In the genomic region with DNA sequence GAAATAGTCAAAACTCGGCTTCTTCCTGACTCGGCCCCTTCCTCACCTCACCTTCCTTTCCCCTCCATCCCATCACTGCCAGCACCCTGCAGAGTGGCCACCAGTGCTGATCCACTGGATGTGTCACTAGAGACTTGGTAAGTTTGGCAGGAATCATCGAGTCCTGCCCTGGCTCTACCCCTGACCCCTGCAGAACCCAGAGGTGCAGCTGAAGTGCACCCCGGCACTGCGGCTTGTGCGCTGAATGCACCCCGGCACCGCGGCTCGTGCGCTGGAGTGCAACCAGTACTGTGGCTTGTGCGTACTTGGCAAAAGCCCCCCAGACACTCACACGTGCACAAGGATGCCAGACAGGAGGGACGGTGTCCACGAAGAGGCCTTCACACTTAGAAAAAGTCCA, we compare ENCODE assay signal across 19 cellular contexts.
DNase-seq lines count a peak whose midpoint lies in the region; ATAC-seq and TF ChIP-seq lines count a peak whose summit lies in the region.
"Had no signal": no experiment of that assay in that cellular context is flagged by ENCODE, and none has a peak within 500 bp of the region (broad histone marks: within the 10 kb centered on the region; RNA-seq: fewer than 3 reads in every experiment).

No MANE protein-coding gene starts in this region.

- H3K4me3 ChIP-seq in esophagus muscularis mucosa = no peak overlapping the region
- H3K4me3 ChIP-seq in neuronal stem cell (ENCODE audit: low read length in 2 of 2) = no peak overlapping the region
- H3K4me3 ChIP-seq: HAP-1 had no signal

- no peak for TF ChIP-seq CTCF in esophagus muscularis mucosa (IDR thresholded peaks at IDR 0.05)

- TF ChIP-seq POLR2A in esophagus muscularis mucosa (IDR thresholded peaks at IDR 0.05; ENCODE audit: low read depth) = no peak

- no peaks in the 10 kb centered on the region for H3K9me3 Mint-ChIP-seq in activated CD8-positive, alpha-beta memory T cell treated with anti-CD3 and anti-CD28 coated beads, Interleukin-2, amount 10 ng/mL, durations not matched to agents 7 days and 5 days (ENCODE audit: low read depth)
- H3K9me3 Mint-ChIP-seq: CD4-positive, alpha-beta memory T cell had no signal

- ATAC-seq in Right ventricle myocardium inferior = no peak
- no peak for ATAC-seq in left ventricle myocardium superior
- no peak for ATAC-seq in activated CD8-positive, alpha-beta memory T cell treated with anti-CD3 and anti-CD28 coated beads, Interleukin-2, amount 10 ng/mL, durations not matched to agents 7 days and 5 days

- peak overlapping the region; percentile 82 for H3K18ac ChIP-seq in neuronal stem cell (ENCODE audit: low read length)

- intact Hi-C loops in Right ventricle myocardium inferior (cut with DNase I) = no loop called here
- intact Hi-C loops in left ventricle myocardium superior (cut with micrococcal nuclease) = no loop called here
- intact Hi-C loops in esophagus muscularis mucosa (cut with DNase I) = no loop called here

- no peak overlapping the region for H4K91ac ChIP-seq in neuronal stem cell (ENCODE audit: low read depth, low read length, poor library complexity)

- H3K36me3 ChIP-seq in esophagus muscularis mucosa (no peaks in the 10 kb centered on the region), neuronal stem cell (replicated peaks in 1 of 2; ENCODE audit: control insufficient read depth in 2 of 2, insufficient read depth in 2 of 2, low read length in 2 of 2) (no peaks in the 10 kb centered on the region)

- H3K4me1 ChIP-seq in esophagus muscularis mucosa = peaks cover 0 to 9% (median 6%) of the 10 kb centered on the region in 4 donors
- peaks cover 0 to 7% of the 10 kb centered on the region in 2 donors for H3K4me1 ChIP-seq in neuronal stem cell (ENCODE audit: control insufficient read depth in 2 of 2, insufficient read depth in 1 of 2, low read depth in 1 of 2, low read length in 2 of 2)
- H3K4me1 ChIP-seq: HAP-1 had no signal

- H2BK5ac ChIP-seq in neuronal stem cell (ENCODE audit: low read length) = no peak overlapping the region

- peak overlapping the region; percentile 38 for H3K23ac ChIP-seq in neuronal stem cell (ENCODE audit: low read depth, low read length, poor library complexity)

- CTCF ChIA-PET in activated CD8-positive, alpha-beta memory T cell treated with anti-CD3 and anti-CD28 coated beads, Interleukin-2, amount 10 ng/mL, durations not matched to agents 7 days and 5 days (lab: Charles Lee) = interaction anchor here (2.1 kb wide), 1 partner anchor 17 kb away, joined by 5 read pairs; no protein-coding TSS in a partner anchor

- TF ChIP-seq EP300 in esophagus muscularis mucosa (IDR thresholded peaks at IDR 0.05) = no peak

- no peak overlapping the region for H3K4me2 ChIP-seq in neuronal stem cell (ENCODE audit: insufficient read depth, low read length, poor library complexity, severe bottlenecking)

- H3K27ac ChIP-seq in esophagus muscularis mucosa (replicated peaks in 1 of 4) = no peak overlapping the region
- no peak overlapping the region for H3K27ac ChIP-seq in neuronal stem cell (replicated peaks; ENCODE audit: low read length)
- H3K27ac ChIP-seq: 22Rv1 had no signal

- H3K79me1 ChIP-seq in neuronal stem cell (ENCODE audit: low read depth, low read length) = no peaks in the 10 kb centered on the region

- H2AFZ ChIP-seq in neuronal stem cell (ENCODE audit: low read length) = no peak overlapping the region

- H3K9me3 ChIP-seq in esophagus muscularis mucosa (no peaks in the 10 kb centered on the region), neuronal stem cell (replicated peaks in 1 of 2; ENCODE audit: control insufficient read depth in 2 of 2, insufficient read depth in 1 of 2, low read depth in 1 of 2, low read length in 2 of 2) (peaks cover 0 to 4% of the 10 kb centered on the region in 2 donors)
- H3K9me3 ChIP-seq: HAP-1 had no signal

- no peak overlapping the region for H4K8ac ChIP-seq in neuronal stem cell (ENCODE audit: low read depth, low read length)

- no peak overlapping the region for H2AK5ac ChIP-seq in neuronal stem cell (ENCODE audit: low read depth, low read length)

- WGBS in esophagus muscularis mucosa = 88% methylated on average over 6 of the region's 15 CpGs
- no CpG with 5 or more reads among the region's 15 CpGs for WGBS in neuronal stem cell (ENCODE audit: extremely low coverage in 2 of 2, insufficient read length in 2 of 2, insufficient replicate concordance in 1 of 2), 2 donors

- no peak overlapping the region for H2BK12ac ChIP-seq in neuronal stem cell (ENCODE audit: low read length)

- no peak overlapping the region for H2BK15ac ChIP-seq in neuronal stem cell (ENCODE audit: low read length)

- no peak overlapping the region for H3K27ac Mint-ChIP-seq in activated CD8-positive, alpha-beta memory T cell treated with anti-CD3 and anti-CD28 coated beads, Interleukin-2, amount 10 ng/mL, durations not matched to agents 7 days and 5 days
- H3K27ac Mint-ChIP-seq: B cell; CD4-positive, alpha-beta memory T cell; HFFc6 had no signal

- no peaks in the 10 kb centered on the region for H3K4me1 Mint-ChIP-seq in activated CD8-positive, alpha-beta memory T cell treated with anti-CD3 and anti-CD28 coated beads, Interleukin-2, amount 10 ng/mL, durations not matched to agents 7 days and 5 days

- H3K14ac ChIP-seq in neuronal stem cell (ENCODE audit: low read length) = peak overlapping the region; percentile 91

- peaks cover 1% of the 10 kb centered on the region for H3K36me3 Mint-ChIP-seq in activated CD8-positive, alpha-beta memory T cell treated with anti-CD3 and anti-CD28 coated beads, Interleukin-2, amount 10 ng/mL, durations not matched to agents 7 days and 5 days
- H3K36me3 Mint-ChIP-seq: CD4-positive, alpha-beta memory T cell had no signal

- H3K9ac ChIP-seq in neuronal stem cell (ENCODE audit: low read depth, low read length, poor library complexity) = no peak overlapping the region

- no peak overlapping the region for H2BK120ac ChIP-seq in neuronal stem cell (ENCODE audit: low read depth, low read length)

- H3K27me3 Mint-ChIP-seq in activated CD8-positive, alpha-beta memory T cell treated with anti-CD3 and anti-CD28 coated beads, Interleukin-2, amount 10 ng/mL, durations not matched to agents 7 days and 5 days = no peaks in the 10 kb centered on the region
- H3K27me3 Mint-ChIP-seq: B cell; CD4-positive, alpha-beta memory T cell had no signal

- no peaks in the 10 kb centered on the region for H3K27me3 ChIP-seq in esophagus muscularis mucosa
- H3K27me3 ChIP-seq in neuronal stem cell (ENCODE audit: control insufficient read depth in 3 of 3, insufficient read depth in 3 of 3, low read depth in 1 of 3, low read length in 3 of 3) = no peaks in the 10 kb centered on the region

- DNase-seq in Right ventricle myocardium inferior (ENCODE audit: missing footprints) = peak; percentile 69
- no peak for DNase-seq in left ventricle myocardium superior
- peak; percentile 90 for DNase-seq in esophagus muscularis mucosa (ENCODE audit: extremely low spot score)
- no peak for DNase-seq in neuronal stem cell (ENCODE audit: low spot score)
- DNase-seq in activated CD8-positive, alpha-beta memory T cell treated with anti-CD3 and anti-CD28 coated beads, Interleukin-2, amount 10 ng/mL, durations not matched to agents 7 days and 5 days = no peak
- DNase-seq in NCI-H1048 (lab: John Stamatoyannopoulos, UW) = no peak
- no peak for DNase-seq in NCI-H187 (lab: John Stamatoyannopoulos, UW)
- DNase-seq: C1 segment of cervical spinal cord; Calu3; CD4-positive, alpha-beta memory T cell; COR-L47; DMS53; DMS79 treated with DMSO at 0.1 percent for 48 hours; GF-D8; GOT3; HFFc6 had no signal

- H3K4me3 Mint-ChIP-seq in activated CD8-positive, alpha-beta memory T cell treated with anti-CD3 and anti-CD28 coated beads, Interleukin-2, amount 10 ng/mL, durations not matched to agents 7 days and 5 days = no peak overlapping the region
- H3K4me3 Mint-ChIP-seq: B cell; CD4-positive, alpha-beta memory T cell; HFFc6 had no signal

- no peak overlapping the region for H3K4ac ChIP-seq in neuronal stem cell (ENCODE audit: low read length)

Comparison
In these comparisons a context has a peak if more than half of its experiments do, and no peak if none do; other contexts are left out.
1. DNase-seq: peak in Right ventricle myocardium inferior (single experiment) and esophagus muscularis mucosa (single experiment); none in left ventricle myocardium superior (single experiment), neuronal stem cell (single experiment), activated CD8-positive, alpha-beta memory T cell treated with anti-CD3 and anti-CD28 coated beads, Interleukin-2, amount 10 ng/mL, durations not matched to agents 7 days and 5 days (single experiment), NCI-H1048 (single experiment) and NCI-H187 (0 of 2).